ENCODE assay signal across 19 cellular contexts in the genomic region with DNA sequence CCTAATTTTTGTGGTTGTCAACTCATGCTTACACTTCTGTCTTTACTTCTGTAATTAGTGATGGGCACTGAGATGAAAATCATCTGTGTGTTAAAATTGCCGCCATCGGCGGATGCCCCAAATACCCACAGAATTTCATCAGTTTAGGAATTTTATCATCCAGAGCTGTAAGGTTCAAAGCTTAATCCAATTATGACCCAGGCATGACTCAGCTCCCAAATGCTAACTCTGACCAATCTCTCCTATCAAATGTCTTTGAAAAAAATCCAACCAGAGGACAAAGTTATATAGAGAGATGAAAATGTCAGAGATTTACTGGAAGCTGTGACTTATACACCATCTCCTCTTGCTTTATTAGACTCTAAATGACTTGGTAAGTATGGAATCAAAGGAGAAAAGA.
DNase-seq lines count a peak whose midpoint lies in the region; FAIRE-seq and TF ChIP-seq lines count a peak whose summit lies in the region.
"Had no signal": no experiment of that assay in that cellular context is flagged by ENCODE, and none has a peak within 500 bp of the region (broad histone marks: within the 10 kb centered on the region; RNA-seq: fewer than 3 reads in every experiment).

No MANE protein-coding gene starts in this region.

- no peak overlapping the region for H3K4me2 ChIP-seq in astrocyte (ENCODE audit: low read length)

- no peak overlapping the region for H3K4me3 ChIP-seq in A673 (ENCODE audit: low read depth, low read length, poor library complexity, severe bottlenecking)
- no peak overlapping the region for H3K4me3 ChIP-seq in astrocyte (ENCODE audit: insufficient read depth, low read depth, low read length)
- no peak overlapping the region for H3K4me3 ChIP-seq in foreskin fibroblast (ENCODE audit: low read depth in 1 of 2, low read length in 2 of 2)
- H3K4me3 ChIP-seq in stomach: no peak overlapping the region

- no peaks in the 10 kb centered on the region for H3K9me3 Mint-ChIP-seq in astrocyte (ENCODE audit: unreplicated experiment)
- H3K9me3 Mint-ChIP-seq: H9 had no signal

- H3K27me3 ChIP-seq in A673 (replicated peaks; ENCODE audit: insufficient read depth, low read depth, low read length, poor library complexity): no peaks in the 10 kb centered on the region
- H3K27me3 ChIP-seq in astrocyte (ENCODE audit: insufficient read depth, low read length): no peaks in the 10 kb centered on the region
- H3K27me3 ChIP-seq in stomach: no peaks in the 10 kb centered on the region
- H3K27me3 ChIP-seq: BE2C had no signal

- WGBS in stomach, 5 donors: 88 to 98% (median 98%) methylated on average over 3 of the region's 3 CpGs

- POLR2A ChIA-PET in A673 (lab: Charles Lee; ENCODE audit: low non-redundant PET): no interaction called here

- CTCF ChIA-PET in A673 (lab: Charles Lee): no interaction called here

- DNase-seq in A673 (ENCODE audit: low spot score): peak; percentile 75
- DNase-seq in M059J (ENCODE audit: low read depth): peak; percentile 9
- no peak for DNase-seq in astrocyte (ENCODE audit: low read depth)
- peak; percentile 7 to 60 for DNase-seq in foreskin fibroblast
- no peak for DNase-seq in KG1 (lab: John Stamatoyannopoulos, UW)
- DNase-seq in stomach: no peak
- DNase-seq in hippocampal formation (lab: John Stamatoyannopoulos, UW): no peak
- no peak for DNase-seq in NCI-H524 treated with DMSO at 0.1 percent for 48 hours (lab: John Stamatoyannopoulos, UW)
- DNase-seq: 8988T; ACHN; BE2C; C1 segment of cervical spinal cord; CD4-positive, CD25-positive, alpha-beta regulatory T cell; CD8-positive, alpha-beta memory T cell; COR-L47; GOT3; H9 had no signal

- no peak for TF ChIP-seq POLR2A in stomach (IDR thresholded peaks at IDR 0.05)

- H4K20me1 ChIP-seq in astrocyte (ENCODE audit: insufficient read depth, low read length): no peaks in the 10 kb centered on the region

- peaks cover 5% of the 10 kb centered on the region for H3K4me1 Mint-ChIP-seq in astrocyte (ENCODE audit: low read depth, unreplicated experiment)
- H3K4me1 Mint-ChIP-seq: CD4-positive, CD25-positive, alpha-beta regulatory T cell; CD8-positive, alpha-beta memory T cell; H9 had no signal

- TF ChIP-seq CTCF in A673 (conservative IDR thresholded peaks at IDR 0.05; ENCODE audit: low read depth, low read length): no peak
- TF ChIP-seq CTCF in astrocyte (IDR thresholded peaks at IDR 0.05; ENCODE audit: insufficient read depth, low read depth, low read length): no peak
- TF ChIP-seq CTCF in foreskin fibroblast (IDR thresholded peaks at IDR 0.05; ENCODE audit: low read depth, low read length): no peak
- no peak for TF ChIP-seq CTCF in stomach (IDR thresholded peaks at IDR 0.05)

- H3K4me3 Mint-ChIP-seq in astrocyte (ENCODE audit: unreplicated experiment): no peak overlapping the region
- H3K4me3 Mint-ChIP-seq: CD4-positive, CD25-positive, alpha-beta regulatory T cell; CD8-positive, alpha-beta memory T cell; H9 had no signal

- no peaks in the 10 kb centered on the region for H3K36me3 Mint-ChIP-seq in astrocyte (ENCODE audit: low read depth, unreplicated experiment)
- H3K36me3 Mint-ChIP-seq: CD4-positive, CD25-positive, alpha-beta regulatory T cell; CD8-positive, alpha-beta memory T cell had no signal

- peak; percentile 45 for FAIRE-seq in astrocyte (lab: Jason Lieb, UNC)
- FAIRE-seq: G401.6, GM12891 had no signal

- no peak for TF ChIP-seq EP300 in stomach (IDR thresholded peaks at IDR 0.05)

- peaks cover 18% of the 10 kb centered on the region for H3K4me1 ChIP-seq in A673 (ENCODE audit: insufficient read depth, low read length, poor library complexity, severe bottlenecking)
- H3K4me1 ChIP-seq in astrocyte (ENCODE audit: insufficient read depth, low read length): no peaks in the 10 kb centered on the region
- no peaks in the 10 kb centered on the region for H3K4me1 ChIP-seq in stomach
- H3K4me1 ChIP-seq: BE2C had no signal

- no peaks in the 10 kb centered on the region for H3K27me3 Mint-ChIP-seq in astrocyte (ENCODE audit: low read depth, unreplicated experiment)
- H3K27me3 Mint-ChIP-seq: CD4-positive, CD25-positive, alpha-beta regulatory T cell had no signal

- H3K9me3 ChIP-seq in A673 (ENCODE audit: low read depth, low read length, poor library complexity, severe bottlenecking) (no peaks in the 10 kb centered on the region), astrocyte (ENCODE audit: insufficient read depth, low read depth, low read length) (no peaks in the 10 kb centered on the region), stomach (no peaks in the 10 kb centered on the region)
- H3K9me3 ChIP-seq: BE2C had no signal

- intact Hi-C loops in A673 (cut with micrococcal nuclease; ENCODE audit: unreplicated experiment) (no loop called here), stomach (cut with DNase I; ENCODE audit: low total_unique reads) (no loop called here)

- no peak overlapping the region for H3K27ac Mint-ChIP-seq in astrocyte (ENCODE audit: unreplicated experiment)
- H3K27ac Mint-ChIP-seq: CD4-positive, CD25-positive, alpha-beta regulatory T cell; H9 had no signal

- no peaks in the 10 kb centered on the region for H3K36me3 ChIP-seq in A673 (ENCODE audit: insufficient read depth, low read length, poor library complexity, severe bottlenecking)
- no peaks in the 10 kb centered on the region for H3K36me3 ChIP-seq in astrocyte (ENCODE audit: insufficient read depth, low read length)
- no peaks in the 10 kb centered on the region for H3K36me3 ChIP-seq in stomach
- H3K36me3 ChIP-seq: BE2C had no signal

- H3K27ac ChIP-seq in A673 (ENCODE audit: low read depth, low read length, poor library complexity, severe bottlenecking) (peak overlapping the region; percentile 66), astrocyte (ENCODE audit: low read depth, low read length) (no peak overlapping the region), stomach (no peak overlapping the region)

- BruUV-seq in A673 (replicated peaks; lab: Mats Ljungman, UMichigan): no TSS peak

- H2AFZ ChIP-seq in astrocyte (ENCODE audit: low read depth, low read length): no peak overlapping the region

- no peak overlapping the region for H3K9ac ChIP-seq in astrocyte (ENCODE audit: low read length)

- no peaks in the 10 kb centered on the region for H3K79me2 ChIP-seq in astrocyte (ENCODE audit: insufficient read depth, low read length)

Comparison
In these comparisons a context has a peak if more than half of its experiments do, and no peak if none do; other contexts are left out.
1. DNase-seq: peak in A673 (single experiment), M059J (single experiment) and foreskin fibroblast (2 of 2); none in astrocyte (single experiment), KG1 (single experiment), stomach (single experiment), hippocampal formation (0 of 2) and NCI-H524 treated with DMSO at 0.1 percent for 48 hours (single experiment).